Comparison of ENCODE assay signal across 40 cellular contexts in genomic region chr5:29002481-29002880, GRCh38.
"Had no signal": no experiment of that assay in that cellular context is flagged by ENCODE, and none has a peak within 500 bp of the region (broad histone marks: within the 10 kb centered on the region; RNA-seq: fewer than 3 reads in every experiment).

No MANE protein-coding gene starts in this region.

- H3K9me3 ChIP-seq: adrenal gland, ascending aorta, body of pancreas, breast epithelium had no signal

- FAIRE-seq: astrocyte, bronchial epithelial cell had no signal

- H3K4me1 ChIP-seq: adrenal gland, ascending aorta, body of pancreas, breast epithelium had no signal

- H3K27ac Mint-ChIP-seq: activated naive CD4-positive, alpha-beta T cell treated with anti-CD3 and anti-CD28 coated beads for 36 hours; activated naive CD4-positive, alpha-beta T cell treated with anti-CD3 and anti-CD28 coated beads, Interleukin-2, amount 10 ng/mL, durations not matched to agents 7 days and 5 days; activated naive CD4-positive, alpha-beta T cell treated with anti-CD3 and anti-CD28 coated beads, Interleukin-2, amount 50 U/mL, for 24 hours; activated naive CD4-positive, alpha-beta T cell treated with anti-CD3 and anti-CD28 coated beads, Interleukin-2, amount 50 U/mL, for 72 hours; activated naive CD8-positive, alpha-beta T cell; activated naive CD8-positive, alpha-beta T cell treated with anti-CD3 and anti-CD28 coated beads for 36 hours; activated naive CD8-positive, alpha-beta T cell treated with anti-CD3 and anti-CD28 coated beads, Interleukin-2, amount 10 ng/mL, durations not matched to agents 7 days and 5 days; activated naive CD8-positive, alpha-beta T cell treated with anti-CD3 and anti-CD28 coated beads, Interleukin-2, amount 50 U/mL, for 24 hours; activated T-cell treated with anti-CD3 and anti-CD28 coated beads, Interleukin-2, amount 50 U/mL, for 24 hours; activated T-cell treated with anti-CD3 and anti-CD28 coated beads, Interleukin-2, amount 50 U/mL, for 72 hours; activated T-helper 1 cell treated with anti-CD3 and anti-CD28 coated beads, Interleukin-12 subunit alpha, Interleukin-12 subunit beta, Interleukin-2, Interleukin-4 antibody, amounts not matched to agents 30 ng/mL and 10 ng/mL and 1 ng/mL, durations not matched to agents 14 hours and 24 hours and 36 hours; activated T-helper 17 cell treated with anti-CD3 and anti-CD28 coated beads, Interleukin-2, amount 50 U/mL, for 72 hours; activated T-helper 2 cell treated with anti-CD3 and anti-CD28 coated beads, Interferon-gamma antibody, Interleukin-2, Interleukin-4, amounts not matched to agents 10 μg/mL and 5 μg/mL and 100 μg/mL, durations not matched to agents 14 hours and 24 hours and 36 hours; brain had no signal

- H3K9me3 Mint-ChIP-seq: brain had no signal

- ATAC-seq: activated naive CD4-positive, alpha-beta T cell treated with anti-CD3 and anti-CD28 coated beads, Interleukin-2, amount 50 U/mL, for 72 hours; activated naive CD8-positive, alpha-beta T cell treated with anti-CD3 and anti-CD28 coated beads, Interleukin-2, amount 50 U/mL, for 24 hours; activated T-cell treated with anti-CD3 and anti-CD28 coated beads, Interleukin-2, amount 50 U/mL, for 4 hours; activated T-cell treated with anti-CD3 and anti-CD28 coated beads, Interleukin-2, amount 50 U/mL, for 72 hours; activated T-helper 17 cell treated with anti-CD3 and anti-CD28 coated beads, Interleukin-2, amount 50 U/mL, for 72 hours; body of pancreas had no signal

- H3K4me3 Mint-ChIP-seq: activated naive CD4-positive, alpha-beta T cell treated with anti-CD3 and anti-CD28 coated beads for 36 hours; activated naive CD4-positive, alpha-beta T cell treated with anti-CD3 and anti-CD28 coated beads, Interleukin-2, amount 10 ng/mL, durations not matched to agents 7 days and 5 days; activated naive CD4-positive, alpha-beta T cell treated with anti-CD3 and anti-CD28 coated beads, Interleukin-2, amount 50 U/mL, for 24 hours; activated naive CD8-positive, alpha-beta T cell; activated naive CD8-positive, alpha-beta T cell treated with anti-CD3 and anti-CD28 coated beads for 36 hours; activated naive CD8-positive, alpha-beta T cell treated with anti-CD3 and anti-CD28 coated beads, Interleukin-2, amount 10 ng/mL, durations not matched to agents 7 days and 5 days; activated naive CD8-positive, alpha-beta T cell treated with anti-CD3 and anti-CD28 coated beads, Interleukin-2, amount 50 U/mL, for 24 hours; activated T-cell treated with anti-CD3 and anti-CD28 coated beads, Interleukin-2, amount 50 U/mL, for 24 hours; activated T-cell treated with anti-CD3 and anti-CD28 coated beads, Interleukin-2, amount 50 U/mL, for 4 hours; activated T-cell treated with anti-CD3 and anti-CD28 coated beads, Interleukin-2, amount 50 U/mL, for 72 hours; activated T-helper 1 cell treated with anti-CD3 and anti-CD28 coated beads, Interleukin-12 subunit alpha, Interleukin-12 subunit beta, Interleukin-2, Interleukin-4 antibody, amounts not matched to agents 30 ng/mL and 10 ng/mL and 1 ng/mL, durations not matched to agents 14 hours and 24 hours and 36 hours; activated T-helper 17 cell treated with anti-CD3 and anti-CD28 coated beads, Interleukin-2, amount 50 U/mL, for 72 hours; brain; central memory CD8-positive, alpha-beta T cell had no signal

- DNase-seq: activated effector memory CD4-positive, alpha-beta T cell treated with anti-CD3 and anti-CD28 coated beads, Interleukin-2, amount 50 U/mL, for 16 hours; activated gamma-delta T cell; activated gamma-delta T cell treated with Interleukin-2 at 50 U/mL for 16 hours; activated naive CD4-positive, alpha-beta T cell; activated naive CD4-positive, alpha-beta T cell treated with anti-CD3 and anti-CD28 coated beads for 36 hours; activated naive CD4-positive, alpha-beta T cell treated with anti-CD3 and anti-CD28 coated beads, Interleukin-2, amount 10 ng/mL, durations not matched to agents 7 days and 5 days; activated naive CD4-positive, alpha-beta T cell treated with anti-CD3 and anti-CD28 coated beads, Interleukin-2, amount 50 U/mL, for 16 hours; activated naive CD4-positive, alpha-beta T cell treated with Interleukin-2 at 50 U/mL for 16 hours; activated naive CD8-positive, alpha-beta T cell treated with anti-CD3 and anti-CD28 coated beads for 36 hours; activated naive CD8-positive, alpha-beta T cell treated with anti-CD3 and anti-CD28 coated beads, Interleukin-2, amount 10 ng/mL, durations not matched to agents 7 days and 5 days; activated naive CD8-positive, alpha-beta T cell treated with anti-CD3 and anti-CD28 coated beads, Interleukin-2, amount 50 U/mL, for 24 hours; activated T-cell treated with anti-CD3 and anti-CD28 coated beads for 4 hours; activated T-cell treated with anti-CD3 and anti-CD28 coated beads, Interleukin-2, amount 50 U/mL, for 1 hour; activated T-cell treated with anti-CD3 and anti-CD28 coated beads, Interleukin-2, amount 50 U/mL, for 24 hours; activated T-cell treated with anti-CD3 and anti-CD28 coated beads, Interleukin-2, amount 50 U/mL, for 4 hours; activated T-cell treated with anti-CD3 and anti-CD28 coated beads, Interleukin-2, amount 50 U/mL, for 48 hours; activated T-cell treated with anti-CD3 and anti-CD28 coated beads, Interleukin-2, amount 50 U/mL, for 72 hours; adrenal gland; amniotic stem cell; amygdala; anterior cingulate cortex; aorta; body of pancreas; brain microvascular endothelial cell; caudate nucleus; central memory CD4-positive, alpha-beta T cell; cerebellar nuclear complex had no signal

- H3K36me3 Mint-ChIP-seq: activated naive CD4-positive, alpha-beta T cell treated with anti-CD3 and anti-CD28 coated beads, Interleukin-2, amount 10 ng/mL, durations not matched to agents 7 days and 5 days; activated naive CD4-positive, alpha-beta T cell treated with anti-CD3 and anti-CD28 coated beads, Interleukin-2, amount 50 U/mL, for 24 hours; activated naive CD4-positive, alpha-beta T cell treated with anti-CD3 and anti-CD28 coated beads, Interleukin-2, amount 50 U/mL, for 72 hours; activated naive CD8-positive, alpha-beta T cell; activated naive CD8-positive, alpha-beta T cell treated with anti-CD3 and anti-CD28 coated beads for 36 hours; activated naive CD8-positive, alpha-beta T cell treated with anti-CD3 and anti-CD28 coated beads, Interleukin-2, amount 10 ng/mL, durations not matched to agents 7 days and 5 days; brain had no signal

- H3K27me3 Mint-ChIP-seq: activated naive CD4-positive, alpha-beta T cell treated with anti-CD3 and anti-CD28 coated beads, Interleukin-2, amount 10 ng/mL, durations not matched to agents 7 days and 5 days; activated naive CD4-positive, alpha-beta T cell treated with anti-CD3 and anti-CD28 coated beads, Interleukin-2, amount 50 U/mL, for 24 hours; activated naive CD8-positive, alpha-beta T cell; activated naive CD8-positive, alpha-beta T cell treated with anti-CD3 and anti-CD28 coated beads for 36 hours; activated naive CD8-positive, alpha-beta T cell treated with anti-CD3 and anti-CD28 coated beads, Interleukin-2, amount 10 ng/mL, durations not matched to agents 7 days and 5 days; activated naive CD8-positive, alpha-beta T cell treated with anti-CD3 and anti-CD28 coated beads, Interleukin-2, amount 50 U/mL, for 24 hours; activated T-cell treated with anti-CD3 and anti-CD28 coated beads, Interleukin-2, amount 50 U/mL, for 24 hours; activated T-helper 17 cell treated with anti-CD3 and anti-CD28 coated beads, Interleukin-2, amount 50 U/mL, for 72 hours; brain; central memory CD8-positive, alpha-beta T cell had no signal

- H3K4me3 ChIP-seq: adrenal gland, ascending aorta, body of pancreas, breast epithelium, cardiac muscle cell had no signal

- H3K27me3 ChIP-seq: adrenal gland, ascending aorta, body of pancreas, brain microvascular endothelial cell, breast epithelium, cardiac muscle cell had no signal

- H3K36me3 ChIP-seq: adrenal gland, ascending aorta, brain microvascular endothelial cell, breast epithelium, cardiac muscle cell had no signal

- H3K4me1 Mint-ChIP-seq: activated naive CD4-positive, alpha-beta T cell treated with anti-CD3 and anti-CD28 coated beads, Interleukin-2, amount 10 ng/mL, durations not matched to agents 7 days and 5 days; activated naive CD4-positive, alpha-beta T cell treated with anti-CD3 and anti-CD28 coated beads, Interleukin-2, amount 50 U/mL, for 24 hours; activated naive CD8-positive, alpha-beta T cell treated with anti-CD3 and anti-CD28 coated beads for 36 hours; activated naive CD8-positive, alpha-beta T cell treated with anti-CD3 and anti-CD28 coated beads, Interleukin-2, amount 10 ng/mL, durations not matched to agents 7 days and 5 days; activated naive CD8-positive, alpha-beta T cell treated with anti-CD3 and anti-CD28 coated beads, Interleukin-2, amount 50 U/mL, for 24 hours; activated T-helper 17 cell treated with anti-CD3 and anti-CD28 coated beads, Interleukin-2, amount 50 U/mL, for 72 hours; brain; central memory CD8-positive, alpha-beta T cell had no signal

- H3K27ac ChIP-seq: adrenal gland, ascending aorta, body of pancreas, brain microvascular endothelial cell, breast epithelium, cardiac muscle cell had no signal
